ENCODE assay signal across 25 cellular contexts in genomic region chr13:91119643-91120042, GRCh38.
"Had no signal": no experiment of that assay in that cellular context is flagged by ENCODE, and none has a peak within 500 bp of the region (broad histone marks: within the 10 kb centered on the region; RNA-seq: fewer than 3 reads in every experiment).

No MANE protein-coding gene starts in this region.

- ATAC-seq: activated CD4-positive, alpha-beta T cell treated with anti-CD3 and anti-CD28 coated beads for 36 hours; activated T-cell treated with anti-CD3 and anti-CD28 coated beads, Interleukin-2, amount 50 U/mL, for 72 hours; left lung; naive thymus-derived CD8-positive, alpha-beta T cell; stimulated activated memory B cell treated with anti-CD40 and anti-IgM and Interleukin-4, amounts not matched to agents 10 μg/mL and 1 μg/mL and 100 μg/mL, for 72 hours had no signal

- H3K4me3 ChIP-seq: coronary artery, esophagus muscularis mucosa, hepatocyte, left lung, sigmoid colon, smooth muscle cell, stomach, suprapubic skin, transverse colon had no signal

- H3K9me3 ChIP-seq: esophagus muscularis mucosa, left lung, sigmoid colon, stomach, suprapubic skin, transverse colon had no signal

- H3K27ac ChIP-seq: coronary artery, esophagus muscularis mucosa, hepatocyte, left lung, sigmoid colon, stomach, suprapubic skin, transverse colon had no signal

- FAIRE-seq: bronchial epithelial cell, urothelium cell line had no signal

- H3K27me3 ChIP-seq: left lung, sigmoid colon, stomach, suprapubic skin, transverse colon had no signal

- H3K36me3 ChIP-seq: esophagus muscularis mucosa, left lung, sigmoid colon, stomach, suprapubic skin, transverse colon had no signal

- DNase-seq: activated B cell treated with CpG ODN at 0.5 μM for 24 hours; activated CD4-positive, alpha-beta T cell treated with anti-CD3 and anti-CD28 coated beads for 36 hours; activated CD4-positive, alpha-beta T cell treated with anti-CD3 and anti-CD28 coated beads, Interleukin-2, amount 50 U/mL, for 4 hours; activated effector memory CD4-positive, alpha-beta T cell treated with Interleukin-2 at 50 U/mL for 16 hours; activated naive CD4-positive, alpha-beta T cell treated with anti-CD3 and anti-CD28 coated beads, Interleukin-2, amount 10 ng/mL, durations not matched to agents 7 days and 5 days; activated T-cell treated with anti-CD3 and anti-CD28 coated beads, Interleukin-2, amount 50 U/mL, for 72 hours; amygdala; cerebellar nuclear complex; glutamatergic neuron; kidney glomerular epithelial cell; left lung; naive thymus-derived CD8-positive, alpha-beta T cell; retina; sigmoid colon; stimulated activated CD4-positive, alpha-beta T cell treated with anti-CD3 and anti-CD28 coated beads, Interleukin-15, amount 100 ng/mL, for 24 hours; stomach; transverse colon had no signal

- H3K4me1 ChIP-seq: esophagus muscularis mucosa, left lung, sigmoid colon, stomach, suprapubic skin, transverse colon had no signal
